Comparison of ENCODE assay signal across 24 cellular contexts in the genomic region with DNA sequence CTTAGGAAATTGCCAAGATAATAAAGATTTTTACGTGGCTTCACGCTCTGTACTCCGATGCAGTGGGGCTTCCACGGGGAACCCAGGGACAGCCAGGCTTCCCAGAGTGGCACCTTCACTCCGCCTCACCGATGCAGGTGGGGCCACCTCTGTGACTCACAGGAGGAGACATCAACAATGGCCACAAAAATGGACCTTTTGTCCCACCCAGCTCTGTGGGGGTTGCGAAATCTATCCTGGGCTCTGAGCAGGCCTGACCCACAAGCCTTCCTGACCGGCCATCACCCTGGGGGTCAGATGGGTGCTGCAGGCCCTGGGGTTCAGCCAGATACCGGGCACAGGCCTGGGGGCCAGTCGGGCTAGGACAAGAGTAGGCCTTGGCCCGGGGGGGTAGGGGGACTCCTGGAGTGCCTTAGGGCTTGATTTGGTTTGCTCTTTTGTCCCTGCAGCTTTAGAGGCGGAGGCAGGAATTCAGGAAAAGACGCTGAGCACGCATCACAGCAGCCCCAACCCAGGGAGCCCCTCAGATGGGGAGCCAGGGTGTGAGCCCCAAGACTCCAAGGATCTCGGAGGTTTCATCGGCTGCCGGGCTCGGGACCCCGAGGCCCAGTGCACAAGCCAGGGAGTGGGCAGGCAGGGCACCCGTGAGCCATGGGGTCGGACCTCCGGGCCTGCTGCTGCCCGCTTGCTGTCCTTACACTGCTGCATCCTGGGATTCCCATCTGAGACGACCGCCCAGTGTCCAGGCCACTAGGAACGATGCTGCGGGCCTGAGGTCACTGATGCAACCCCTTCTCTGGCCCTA.
"Had no signal": no experiment of that assay in that cellular context is flagged by ENCODE, and none has a peak within 500 bp of the region (broad histone marks: within the 10 kb centered on the region; RNA-seq: fewer than 3 reads in every experiment).

No MANE protein-coding gene starts in this region.

- H3K4me3 Mint-ChIP-seq: activated CD4-positive, alpha-beta T cell treated with anti-CD3 and anti-CD28 coated beads, Interleukin-2, amount 10 ng/mL, durations not matched to agents 24 days and 14 days; activated CD8-positive, alpha-beta T cell treated with anti-CD3 and anti-CD28 coated beads, Interleukin-2, amount 10 ng/mL, durations not matched to agents 7 days and 5 days; activated naive CD4-positive, alpha-beta T cell treated with anti-CD3 and anti-CD28 coated beads for 36 hours; activated naive CD8-positive, alpha-beta T cell treated with anti-CD3 and anti-CD28 coated beads, Interleukin-2, amount 50 U/mL, for 24 hours; activated T-cell treated with anti-CD3 and anti-CD28 coated beads, Interleukin-2, amount 50 U/mL, for 24 hours; brain; central memory CD8-positive, alpha-beta T cell; immature natural killer cell; stimulated activated naive B cell treated with anti-CD40 and anti-IgM and Interleukin-4, amounts not matched to agents 10 μg/mL and 1 μg/mL and 100 μg/mL, for 72 hours had no signal

- H3K4me3 ChIP-seq: coronary artery, heart right ventricle, lower lobe of right lung, pancreas, spleen, thoracic aorta, upper lobe of left lung had no signal

- ATAC-seq: activated CD8-positive, alpha-beta T cell treated with anti-CD3 and anti-CD28 coated beads, Interleukin-2, amount 10 ng/mL, durations not matched to agents 7 days and 5 days; activated naive CD8-positive, alpha-beta T cell treated with anti-CD3 and anti-CD28 coated beads, Interleukin-2, amount 50 U/mL, for 24 hours; foreskin keratinocyte; naive thymus-derived CD8-positive, alpha-beta T cell; pancreas; stimulated activated naive B cell treated with anti-CD40 and anti-IgM and Interleukin-4, amounts not matched to agents 10 μg/mL and 1 μg/mL and 100 μg/mL, for 72 hours had no signal

- FAIRE-seq: pancreas had no signal

- H3K36me3 ChIP-seq: heart right ventricle, lower lobe of right lung, neutrophil, pancreas, spleen, thoracic aorta, upper lobe of left lung had no signal

- H3K27me3 ChIP-seq: pancreas, upper lobe of left lung had no signal

- H3K9me3 Mint-ChIP-seq: activated CD4-positive, alpha-beta T cell treated with anti-CD3 and anti-CD28 coated beads, Interleukin-2, amount 10 ng/mL, durations not matched to agents 24 days and 14 days; activated naive CD4-positive, alpha-beta T cell treated with anti-CD3 and anti-CD28 coated beads for 36 hours; activated naive CD8-positive, alpha-beta T cell treated with anti-CD3 and anti-CD28 coated beads, Interleukin-2, amount 50 U/mL, for 24 hours; activated T-cell treated with anti-CD3 and anti-CD28 coated beads, Interleukin-2, amount 50 U/mL, for 24 hours; activated T-helper 2 cell treated with anti-CD3 and anti-CD28 coated beads, Interferon-gamma antibody, Interleukin-2, Interleukin-4, amounts not matched to agents 10 μg/mL and 5 μg/mL and 100 μg/mL, durations not matched to agents 14 hours and 24 hours and 36 hours; central memory CD8-positive, alpha-beta T cell; immature natural killer cell; naive thymus-derived CD8-positive, alpha-beta T cell; stimulated activated naive B cell treated with anti-CD40 and anti-IgM and Interleukin-4, amounts not matched to agents 10 μg/mL and 1 μg/mL and 100 μg/mL, for 72 hours had no signal

- DNase-seq: activated CD4-positive, alpha-beta T cell treated with anti-CD3 and anti-CD28 coated beads, Interleukin-2, amount 10 ng/mL, durations not matched to agents 24 days and 14 days; activated CD4-positive, CD25-positive, alpha-beta regulatory T cell; activated CD8-positive, alpha-beta T cell treated with anti-CD3 and anti-CD28 coated beads, Interleukin-2, amount 10 ng/mL, durations not matched to agents 7 days and 5 days; activated naive CD4-positive, alpha-beta T cell treated with anti-CD3 and anti-CD28 coated beads for 36 hours; activated naive CD8-positive, alpha-beta T cell treated with anti-CD3 and anti-CD28 coated beads, Interleukin-2, amount 50 U/mL, for 24 hours; activated T-cell treated with anti-CD3 and anti-CD28 coated beads, Interleukin-2, amount 50 U/mL, for 24 hours; anterior cingulate cortex; foreskin keratinocyte; immature natural killer cell; lower lobe of right lung; naive thymus-derived CD8-positive, alpha-beta T cell; spleen; stimulated activated naive B cell treated with anti-CD40 and anti-IgM and Interleukin-4, amounts not matched to agents 10 μg/mL and 1 μg/mL and 100 μg/mL, for 72 hours; T-helper 1 cell; T-helper 9 cell had no signal

- H3K9me3 ChIP-seq: heart right ventricle, lower lobe of right lung, neutrophil, pancreas, spleen, thoracic aorta, upper lobe of left lung had no signal

- H3K27ac Mint-ChIP-seq: activated CD4-positive, alpha-beta T cell treated with anti-CD3 and anti-CD28 coated beads, Interleukin-2, amount 10 ng/mL, durations not matched to agents 24 days and 14 days; activated CD8-positive, alpha-beta T cell treated with anti-CD3 and anti-CD28 coated beads, Interleukin-2, amount 10 ng/mL, durations not matched to agents 7 days and 5 days; activated naive CD4-positive, alpha-beta T cell treated with anti-CD3 and anti-CD28 coated beads for 36 hours; activated naive CD8-positive, alpha-beta T cell treated with anti-CD3 and anti-CD28 coated beads, Interleukin-2, amount 50 U/mL, for 24 hours; activated T-cell treated with anti-CD3 and anti-CD28 coated beads, Interleukin-2, amount 50 U/mL, for 24 hours; activated T-helper 2 cell treated with anti-CD3 and anti-CD28 coated beads, Interferon-gamma antibody, Interleukin-2, Interleukin-4, amounts not matched to agents 10 μg/mL and 5 μg/mL and 100 μg/mL, durations not matched to agents 14 hours and 24 hours and 36 hours; immature natural killer cell; stimulated activated naive B cell treated with anti-CD40 and anti-IgM and Interleukin-4, amounts not matched to agents 10 μg/mL and 1 μg/mL and 100 μg/mL, for 72 hours had no signal

- H3K36me3 Mint-ChIP-seq: brain; immature natural killer cell; naive thymus-derived CD8-positive, alpha-beta T cell had no signal

- H3K27ac ChIP-seq: coronary artery, foreskin keratinocyte, lower lobe of right lung, neutrophil, pancreas, spleen, thoracic aorta had no signal

- H3K4me1 Mint-ChIP-seq: activated CD4-positive, alpha-beta T cell treated with anti-CD3 and anti-CD28 coated beads, Interleukin-2, amount 10 ng/mL, durations not matched to agents 24 days and 14 days; immature natural killer cell had no signal

- H3K4me1 ChIP-seq: foreskin keratinocyte, pancreas had no signal
